11 cellular contexts compared by ENCODE assay signal in the genomic region with DNA sequence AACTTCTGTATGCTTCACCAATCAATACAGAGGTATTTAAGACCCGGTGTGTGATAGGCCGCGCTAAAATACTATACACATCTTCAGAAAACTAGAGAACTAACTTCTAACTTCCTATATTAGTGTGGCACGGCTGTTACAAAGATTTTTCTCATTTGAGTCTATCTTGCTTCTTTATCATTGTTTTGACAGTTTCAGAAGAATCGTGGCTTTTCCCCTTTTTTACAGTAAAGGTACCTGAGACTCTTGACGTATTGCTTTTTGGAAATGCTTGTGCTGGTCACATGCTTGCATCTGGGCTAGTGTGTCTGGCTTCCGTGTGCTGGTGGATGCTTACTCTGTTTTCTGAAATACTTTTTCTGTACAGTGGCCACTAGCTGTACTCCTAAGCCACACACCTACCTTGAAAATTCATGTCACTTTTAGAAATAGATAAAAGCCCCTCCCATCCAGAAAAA. TPM values are rescaled to one million over a fixed set of nuclear protein-coding genes. Genes with fewer than 3 reads are reported as not detected.
DNase-seq lines count a peak whose midpoint lies in the region; ATAC-seq, FAIRE-seq and TF ChIP-seq lines count a peak whose summit lies in the region.
"Had no signal": no experiment of that assay in that cellular context is flagged by ENCODE, and none has a peak within 500 bp of the region (broad histone marks: within the 10 kb centered on the region; RNA-seq: fewer than 3 reads in every experiment).

No MANE protein-coding gene starts in this region.

- H3K27ac Mint-ChIP-seq in activated CD8-positive, alpha-beta T cell treated with anti-CD3 and anti-CD28 coated beads for 36 hours, result peak overlapping the region; percentile 97

- TF ChIP-seq RAD21 in A549 (conservative IDR thresholded peaks at IDR 0.05 in 1 of 2, IDR thresholded peaks at IDR 0.05 in 1 of 2), result no peak

- CTCF ChIA-PET in A549 (lab: Yijun Ruan, JAX), result no interaction called here
- CTCF ChIA-PET in activated CD8-positive, alpha-beta T cell treated with anti-CD3 and anti-CD28 coated beads for 36 hours (lab: Charles Lee), result interaction anchor here (0.7 to 4.8 kb wide), 21 partner anchors 8 to 182 kb away, joined by 3 to 42 read pairs (median 4); no protein-coding TSS in a partner anchor

- ATAC-seq in A549 (no peak), GM19025 (IDR thresholded peaks at IDR 0.05; ENCODE audit: low read depth, unreplicated experiment) (peak; percentile 48), HG03060 (IDR thresholded peaks at IDR 0.05; ENCODE audit: low read depth, unreplicated experiment) (peak; percentile 43), HG02970 (IDR thresholded peaks at IDR 0.05; ENCODE audit: low FRiP score, unreplicated experiment) (no peak)
- peak; percentile 82 for ATAC-seq in activated CD8-positive, alpha-beta T cell treated with anti-CD3 and anti-CD28 coated beads for 36 hours

- H3K36me3 Mint-ChIP-seq in activated CD8-positive, alpha-beta T cell treated with anti-CD3 and anti-CD28 coated beads for 36 hours (ENCODE audit: low read depth), result peaks cover 90% of the 10 kb centered on the region

- peak overlapping the region; percentile 94 for H3K4me3 Mint-ChIP-seq in activated CD8-positive, alpha-beta T cell treated with anti-CD3 and anti-CD28 coated beads for 36 hours

- WGBS in A549 (ENCODE audit: missing lambda C conversion rate), result 43% methylated on average over 7 of the region's 7 CpGs

- DNase-seq in A549 (ENCODE audit: low read depth in 1 of 2, low spot score in 1 of 2), result no peak
- DNase-seq in activated CD8-positive, alpha-beta T cell treated with anti-CD3 and anti-CD28 coated beads for 36 hours, result peak; percentile 75
- DNase-seq in posterior vena cava (ENCODE audit: low spot score), result no peak
- no peak for DNase-seq in SJCRH30
- DNase-seq in DMS114 treated with DMSO at 0.1 percent for 48 hours (lab: John Stamatoyannopoulos, UW; ENCODE audit: unreplicated experiment), result no peak

- peak; percentile 18 for FAIRE-seq in A549 (lab: Jason Lieb, UNC)

- H3K4me1 ChIP-seq in A549, result no peaks in the 10 kb centered on the region
- no peaks in the 10 kb centered on the region for H3K4me1 ChIP-seq in SJCRH30

- no peak for TF ChIP-seq EP300 in A549 (IDR thresholded peaks at IDR 0.05)

- H3K36me3 ChIP-seq in SJCRH30, result no peaks in the 10 kb centered on the region

- H3K9me3 ChIP-seq in A549 (no peaks in the 10 kb centered on the region), SJCRH30 (replicated peaks) (no peaks in the 10 kb centered on the region)

- H3K4me3 ChIP-seq in A549 (no peak overlapping the region), SJCRH30 (no peak overlapping the region)

- POLR2A ChIA-PET in A549 (lab: Yijun Ruan, JAX), result no interaction called here
- POLR2A ChIA-PET in activated CD8-positive, alpha-beta T cell treated with anti-CD3 and anti-CD28 coated beads for 36 hours (lab: Charles Lee), result interaction anchor here (0.6 to 30.3 kb wide), 10 partner anchors 9 to 197 kb away, joined by 3 to 1646 read pairs (median 6); a partner anchor contains a TSS

- H3K27me3 Mint-ChIP-seq in activated CD8-positive, alpha-beta T cell treated with anti-CD3 and anti-CD28 coated beads for 36 hours, result no peaks in the 10 kb centered on the region

- H3K4me2 ChIP-seq in A549, result no peak overlapping the region

- no peak for TF ChIP-seq CTCF in A549 (IDR thresholded peaks at IDR 0.05)
- peak; percentile 7 for TF ChIP-seq CTCF in activated CD8-positive, alpha-beta T cell treated with anti-CD3 and anti-CD28 coated beads for 36 hours (IDR thresholded peaks at IDR 0.05)

- peaks cover 88% of the 10 kb centered on the region for H3K4me1 Mint-ChIP-seq in activated CD8-positive, alpha-beta T cell treated with anti-CD3 and anti-CD28 coated beads for 36 hours (ENCODE audit: low read depth)

- H3K27me3 ChIP-seq in SJCRH30, result peaks cover 21% of the 10 kb centered on the region

- no peak overlapping the region for H3K27ac ChIP-seq in A549
- no peak overlapping the region for H3K27ac ChIP-seq in SJCRH30
- H3K27ac ChIP-seq: epithelial cell of prostate, VCaP had no signal

- H3K9me3 Mint-ChIP-seq in activated CD8-positive, alpha-beta T cell treated with anti-CD3 and anti-CD28 coated beads for 36 hours, result peaks cover 2% of the 10 kb centered on the region
- H3K9me3 Mint-ChIP-seq: neural crest cell had no signal

- intact Hi-C loops in activated CD8-positive, alpha-beta T cell treated with anti-CD3 and anti-CD28 coated beads for 36 hours (cut with micrococcal nuclease), result loop anchor here (2.0 kb wide), 1 partner anchor 14 kb away; no protein-coding TSS in a partner anchor
- intact Hi-C loops in posterior vena cava (cut with DNase I), result loop anchor here in 1 of 2 donors (10.0 kb wide), 1 partner anchor 672 kb away; no protein-coding TSS in a partner anchor

- no peak for TF ChIP-seq POLR2A in A549 (IDR thresholded peaks at IDR 0.05; ENCODE audit: low read length)

TF ChIP-seq in A549, 52 proteins besides CTCF, POLR2A, EP300 and RAD21 (continues in another document):
- TF ChIP-seq, protein P1, sequence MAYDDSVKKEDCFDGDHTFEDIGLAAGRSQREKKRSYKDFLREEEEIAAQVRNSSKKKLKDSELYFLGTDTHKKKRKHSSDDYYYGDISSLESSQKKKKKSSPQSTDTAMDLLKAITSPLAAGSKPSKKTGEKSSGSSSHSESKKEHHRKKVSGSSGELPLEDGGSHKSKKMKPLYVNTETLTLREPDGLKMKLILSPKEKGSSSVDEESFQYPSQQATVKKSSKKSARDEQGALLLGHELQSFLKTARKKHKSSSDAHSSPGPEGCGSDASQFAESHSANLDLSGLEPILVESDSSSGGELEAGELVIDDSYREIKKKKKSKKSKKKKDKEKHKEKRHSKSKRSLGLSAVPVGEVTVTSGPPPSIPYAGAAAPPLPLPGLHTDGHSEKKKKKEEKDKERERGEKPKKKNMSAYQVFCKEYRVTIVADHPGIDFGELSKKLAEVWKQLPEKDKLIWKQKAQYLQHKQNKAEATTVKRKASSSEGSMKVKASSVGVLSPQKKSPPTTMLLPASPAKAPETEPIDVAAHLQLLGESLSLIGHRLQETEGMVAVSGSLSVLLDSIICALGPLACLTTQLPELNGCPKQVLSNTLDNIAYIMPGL (CRISPR knock-in tag; IDR thresholded peaks at IDR 0.05; ENCODE audit: borderline replicate concordance), result no peak
- TF ChIP-seq, protein P2, sequence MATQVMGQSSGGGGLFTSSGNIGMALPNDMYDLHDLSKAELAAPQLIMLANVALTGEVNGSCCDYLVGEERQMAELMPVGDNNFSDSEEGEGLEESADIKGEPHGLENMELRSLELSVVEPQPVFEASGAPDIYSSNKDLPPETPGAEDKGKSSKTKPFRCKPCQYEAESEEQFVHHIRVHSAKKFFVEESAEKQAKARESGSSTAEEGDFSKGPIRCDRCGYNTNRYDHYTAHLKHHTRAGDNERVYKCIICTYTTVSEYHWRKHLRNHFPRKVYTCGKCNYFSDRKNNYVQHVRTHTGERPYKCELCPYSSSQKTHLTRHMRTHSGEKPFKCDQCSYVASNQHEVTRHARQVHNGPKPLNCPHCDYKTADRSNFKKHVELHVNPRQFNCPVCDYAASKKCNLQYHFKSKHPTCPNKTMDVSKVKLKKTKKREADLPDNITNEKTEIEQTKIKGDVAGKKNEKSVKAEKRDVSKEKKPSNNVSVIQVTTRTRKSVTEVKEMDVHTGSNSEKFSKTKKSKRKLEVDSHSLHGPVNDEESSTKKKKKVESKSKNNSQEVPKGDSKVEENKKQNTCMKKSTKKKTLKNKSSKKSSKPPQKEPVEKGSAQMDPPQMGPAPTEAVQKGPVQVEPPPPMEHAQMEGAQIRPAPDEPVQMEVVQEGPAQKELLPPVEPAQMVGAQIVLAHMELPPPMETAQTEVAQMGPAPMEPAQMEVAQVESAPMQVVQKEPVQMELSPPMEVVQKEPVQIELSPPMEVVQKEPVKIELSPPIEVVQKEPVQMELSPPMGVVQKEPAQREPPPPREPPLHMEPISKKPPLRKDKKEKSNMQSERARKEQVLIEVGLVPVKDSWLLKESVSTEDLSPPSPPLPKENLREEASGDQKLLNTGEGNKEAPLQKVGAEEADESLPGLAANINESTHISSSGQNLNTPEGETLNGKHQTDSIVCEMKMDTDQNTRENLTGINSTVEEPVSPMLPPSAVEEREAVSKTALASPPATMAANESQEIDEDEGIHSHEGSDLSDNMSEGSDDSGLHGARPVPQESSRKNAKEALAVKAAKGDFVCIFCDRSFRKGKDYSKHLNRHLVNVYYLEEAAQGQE (IDR thresholded peaks at IDR 0.05), result no peak
- TF ChIP-seq HOXA7 (CRISPR knock-in tag; IDR thresholded peaks at IDR 0.05) (no peak), JUNB (IDR thresholded peaks at IDR 0.05) (no peak), NR3C1 (IDR thresholded peaks at IDR 0.05) (no peak), RCOR1 (IDR thresholded peaks at IDR 0.05; ENCODE audit: low read depth, low read length) (no peak), POLR2AphosphoS2 (conservative IDR thresholded peaks at IDR 0.05; ENCODE audit: low read length) (no peak), NPAS2 (CRISPR knock-in tag; IDR thresholded peaks at IDR 0.05; ENCODE audit: borderline replicate concordance) (no peak), HOXB13 (CRISPR knock-in tag; IDR thresholded peaks at IDR 0.05; ENCODE audit: low read depth) (no peak), ZSCAN20 (CRISPR knock-in tag; IDR thresholded peaks at IDR 0.05) (no peak), FOSL2 (IDR thresholded peaks at IDR 0.05) (no peak), FOSL2 (CRISPR knock-in tag; IDR thresholded peaks at IDR 0.05) (no peak)
- TF ChIP-seq, protein P3, sequence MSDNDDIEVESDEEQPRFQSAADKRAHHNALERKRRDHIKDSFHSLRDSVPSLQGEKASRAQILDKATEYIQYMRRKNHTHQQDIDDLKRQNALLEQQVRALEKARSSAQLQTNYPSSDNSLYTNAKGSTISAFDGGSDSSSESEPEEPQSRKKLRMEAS (IDR thresholded peaks at IDR 0.05), result no peak
- TF ChIP-seq, protein P4, sequence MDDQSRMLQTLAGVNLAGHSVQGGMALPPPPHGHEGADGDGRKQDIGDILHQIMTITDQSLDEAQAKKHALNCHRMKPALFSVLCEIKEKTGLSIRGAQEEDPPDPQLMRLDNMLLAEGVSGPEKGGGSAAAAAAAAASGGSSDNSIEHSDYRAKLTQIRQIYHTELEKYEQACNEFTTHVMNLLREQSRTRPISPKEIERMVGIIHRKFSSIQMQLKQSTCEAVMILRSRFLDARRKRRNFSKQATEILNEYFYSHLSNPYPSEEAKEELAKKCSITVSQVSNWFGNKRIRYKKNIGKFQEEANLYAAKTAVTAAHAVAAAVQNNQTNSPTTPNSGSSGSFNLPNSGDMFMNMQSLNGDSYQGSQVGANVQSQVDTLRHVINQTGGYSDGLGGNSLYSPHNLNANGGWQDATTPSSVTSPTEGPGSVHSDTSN (IDR thresholded peaks at IDR 0.05), result no peak

RNA-seq across cellular contexts. Expression of a gene that starts 12.7 kb away (rescaled TPM):
- polyA plus RNA-seq in A549 (2011; rRNA removed) (not detected in 2 replicates), A549 (2017; fragmentation: RNase III; extraction: RNeasy Plus Mini Kit Qiagen cat#74134 plus additional on column Dnase treatment) (not detected in 3 replicates)
- 0.01 TPM in 1 of 2 replicates, not detected in the other for polyA plus RNA-seq in A549 (2012; cell fraction: cytosol; rRNA removed)
- polyA plus RNA-seq in A549 (2012; cell fraction: nucleus; rRNA removed), result not detected in 2 replicates
- polyA minus RNA-seq in A549 (2011; rRNA and poly(A)+ RNA removed), result not detected in 2 replicates
- 100 to 1,000 TPM; 277 to 295 TPM for total RNA-seq in activated CD8-positive, alpha-beta T cell treated with anti-CD3 and anti-CD28 coated beads for 36 hours
- total RNA-seq in posterior vena cava, result 10 to 100 TPM; 11.9 to 13.7 TPM
- total RNA-seq in SJCRH30 (2014; rRNA removed; shearing (Covaris generic)), result not detected in 2 replicates

Comparison
In these comparisons a context has a peak if more than half of its experiments do, and no peak if none do; other contexts are left out.
1. ATAC-seq: peak in GM19025 (single experiment), HG03060 (single experiment) and activated CD8-positive, alpha-beta T cell treated with anti-CD3 and anti-CD28 coated beads for 36 hours (single experiment); none in A549 (0 of 2) and HG02970 (single experiment).
2. RNA of a gene that starts 12.7 kb away (total RNA-seq): 277 to 295 TPM in activated CD8-positive, alpha-beta T cell treated with anti-CD3 and anti-CD28 coated beads for 36 hours; 11.9 to 13.7 TPM in posterior vena cava and not detected in SJCRH30; every median in the first group is over 10 times any median in the second.